In the genomic region with DNA sequence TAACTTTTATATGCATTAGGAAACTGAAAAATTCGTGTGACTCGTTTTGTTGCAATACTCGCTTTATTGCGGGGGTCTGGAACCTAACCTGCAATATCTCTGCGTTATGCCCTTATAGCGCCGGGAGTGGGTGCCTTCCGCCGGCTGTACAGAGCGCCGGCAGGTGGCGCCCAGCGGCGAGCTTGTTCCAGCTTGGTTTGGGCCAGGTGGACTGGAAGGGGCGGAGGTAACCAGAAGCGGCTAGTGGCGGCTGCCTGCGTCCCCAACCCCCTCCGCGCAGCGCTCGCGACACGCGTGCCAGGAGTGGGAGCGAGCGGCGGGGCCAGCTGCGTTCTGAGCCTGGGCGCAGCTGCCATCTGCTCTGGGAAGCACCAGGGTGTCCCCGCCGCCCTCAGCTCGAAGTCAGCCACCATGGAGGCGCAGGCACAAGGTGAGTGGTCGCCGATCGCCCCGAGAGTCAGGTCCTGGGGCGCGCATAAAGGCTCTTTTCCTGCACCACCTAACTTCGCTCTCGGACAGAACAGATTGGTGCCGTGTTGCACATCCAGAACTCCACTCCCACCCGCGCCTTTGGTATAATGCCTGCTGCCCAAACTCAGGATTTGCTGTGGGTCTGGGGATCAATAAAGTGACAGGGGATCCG, we compare ENCODE assay signal across 8 cellular contexts. TPM values are rescaled to one million over a fixed set of nuclear protein-coding genes. Genes with fewer than 3 reads are reported as not detected.
DNase-seq lines count a peak whose midpoint lies in the region; ATAC-seq and TF ChIP-seq lines count a peak whose summit lies in the region.

A gene with protein sequence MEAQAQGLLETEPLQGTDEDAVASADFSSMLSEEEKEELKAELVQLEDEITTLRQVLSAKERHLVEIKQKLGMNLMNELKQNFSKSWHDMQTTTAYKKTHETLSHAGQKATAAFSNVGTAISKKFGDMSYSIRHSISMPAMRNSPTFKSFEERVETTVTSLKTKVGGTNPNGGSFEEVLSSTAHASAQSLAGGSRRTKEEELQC (plus strand): TSS at position 233 of the 643 bp plus-strand sequence. CDS start 179 bp downstream, at position 412.

- peak within 1 kb of the TSS; percentile 79; the same call in 1 of the 2 replicates for H3K4me3 ChIP-seq in iPS DF 6.9 (ENCODE audit: low read length)

- H3K36me3 ChIP-seq in iPS DF 6.9 (ENCODE audit: control insufficient read depth, insufficient read depth, low read length), result no peaks in the 10 kb centered on the region

- peak within 1 kb of the TSS; percentile 85 to 94 (median 88) for H3K4me3 Mint-ChIP-seq in brain

- H3K27ac ChIP-seq in iPS DF 6.9 (ENCODE audit: low read length), result no peak within 1 kb of the TSS

- peaks cover 4% of the 10 kb centered on the region for H3K4me1 Mint-ChIP-seq in brain

- no peaks in the 10 kb centered on the region for H3K9me3 Mint-ChIP-seq in brain

- 0 out of 2 replicates have a peak, but pooled peaks cover 2% of the 10 kb centered on the region for H3K4me1 ChIP-seq in iPS DF 6.9 (ENCODE audit: control insufficient read depth, insufficient read depth, low read length)

- H3K27ac Mint-ChIP-seq in brain, result peak within 1 kb of the TSS in 3 of 5 experiments; percentile 66 to 76 (median 70)

- TF ChIP-seq CTCF in GM12874 (IDR thresholded peaks at IDR 0.05; ENCODE audit: insufficient read depth, low read depth, low read length) (peak; percentile 92), brain (conservative IDR thresholded peaks at IDR 0.05) (peak; percentile 79 to 89)

- WGBS in iPS DF 6.9 (ENCODE audit: insufficient coverage, insufficient read length), result no CpG with 5 or more reads among the region's 46 CpGs

- H3K27me3 ChIP-seq in iPS DF 6.9 (ENCODE audit: control insufficient read depth, insufficient read depth, low read length), result peaks cover 7% of the 10 kb centered on the region; the same call in 1 of the 2 replicates

- H3K36me3 Mint-ChIP-seq in brain, result no peaks in the 10 kb centered on the region

- peaks cover 76% of the 10 kb centered on the region for H3K27me3 Mint-ChIP-seq in brain

- no peaks in the 10 kb centered on the region for H3K9me3 ChIP-seq in iPS DF 6.9 (ENCODE audit: control insufficient read depth, insufficient read depth, low read length)

- peak; percentile 98 for ATAC-seq in HG02678 (IDR thresholded peaks at IDR 0.05; ENCODE audit: unreplicated experiment)
- peak; percentile 92 for ATAC-seq in sciatic nerve

- DNase-seq in NCI-H1092 treated with DMSO at 0.1 percent for 48 hours (lab: John Stamatoyannopoulos, UW) (peak; percentile 72), T1000 (lab: John Stamatoyannopoulos, UW) (peak; percentile 14), iPS DF 6.9 (ENCODE audit: low read depth, low spot score) (peak; percentile 54), sciatic nerve (ENCODE audit: low spot score) (peak; percentile 86), NCI-H128 (lab: John Stamatoyannopoulos, UW; ENCODE audit: unreplicated experiment) (no peak)

- intact Hi-C loops in sciatic nerve (cut with DNase I), result no loop called here

RNA-seq across cellular contexts. Expression of the gene that starts here (rescaled TPM):
- polyA plus RNA-seq in brain (ENCODE audit: insufficient read depth, low read depth, low replicate concordance), result 33.9 TPM
- total RNA-seq in sciatic nerve, result 38.1 TPM
